8 cellular contexts compared by ENCODE assay signal in the genomic region with DNA sequence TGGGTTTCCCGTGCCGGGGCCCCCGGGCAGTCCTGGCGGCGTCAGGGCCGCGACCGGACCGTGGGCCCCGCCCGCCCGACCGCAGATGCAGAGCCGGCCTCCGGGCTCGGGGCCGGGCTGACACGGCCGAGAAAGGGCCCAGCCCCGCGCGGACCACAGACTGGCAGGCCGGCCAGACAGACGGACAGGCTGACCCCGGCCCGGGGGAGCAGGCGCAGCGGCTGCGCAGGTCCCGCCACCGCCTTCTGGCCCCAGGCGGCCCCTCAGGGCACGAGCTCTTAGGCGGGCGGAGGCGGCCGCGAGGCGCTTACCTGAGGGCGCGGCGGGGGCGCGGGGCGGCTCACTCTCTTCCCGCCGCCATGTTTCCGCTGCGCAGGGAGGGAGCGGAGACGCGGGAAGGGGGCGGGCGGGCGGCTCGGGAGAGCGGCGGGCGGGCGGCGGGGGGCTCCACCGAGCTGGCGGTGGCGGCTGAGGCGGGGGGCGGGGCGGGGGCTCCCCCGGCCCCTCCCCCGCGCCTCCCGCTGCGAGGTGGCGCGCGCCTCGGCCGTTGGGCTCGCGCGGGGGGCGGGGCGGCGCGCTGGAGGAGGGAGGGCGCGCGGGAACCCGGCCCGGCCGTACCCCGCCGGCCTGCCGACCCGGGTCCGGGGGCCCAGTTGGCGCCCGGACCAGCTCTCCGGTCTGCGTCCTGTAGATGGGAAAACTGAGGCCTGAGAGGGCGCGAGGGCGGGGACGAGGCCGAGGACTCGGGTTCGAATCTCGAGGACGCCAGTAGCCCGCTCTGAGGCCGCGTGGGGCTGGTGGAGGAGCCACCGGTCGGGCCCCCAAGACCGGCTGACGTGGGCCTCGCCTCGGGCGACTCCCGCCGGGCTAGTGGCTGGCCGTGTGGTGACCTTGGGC. TPM values are rescaled to one million over a fixed set of nuclear protein-coding genes. Genes with fewer than 3 reads are reported as not detected.
A peak's percentile ranks its signal among the peaks of the same experiment; 100 is the strongest.
DNase-seq lines count a peak whose midpoint lies in the region; ATAC-seq and TF ChIP-seq lines count a peak whose summit lies in the region.

Gene SCMH1 (minus strand): TSS at position 559 of the 897 bp plus-strand sequence. CDS start 56,173 bp downstream, outside the sequence.

- H3K27me3 Mint-ChIP-seq in WTC11 (ENCODE audit: low read depth) = peaks cover 20% of the 10 kb centered on the region

- POLR2A ChIA-PET in WTC11 (lab: Charles Lee) = interaction anchor here (0.6 kb wide), 1 partner anchor 875 kb away, joined by 3 read pairs; no protein-coding TSS in a partner anchor

- H3K4me3 ChIP-seq in GM08714 (ENCODE audit: low read length) = peak within 1 kb of the TSS; percentile 96

- no peaks in the 10 kb centered on the region for H3K36me3 Mint-ChIP-seq in WTC11

- H3K4me1 Mint-ChIP-seq in WTC11 = peaks cover 21% of the 10 kb centered on the region

- ATAC-seq in WTC11 (peak; percentile 54), left colon (peak; percentile 69)

- peak within 1 kb of the TSS; percentile 81 for H3K4me3 Mint-ChIP-seq in WTC11

- no peak within 1 kb of the TSS for H3K27ac Mint-ChIP-seq in WTC11

- intact Hi-C loops in left colon (cut with DNase I, micrococcal nuclease) = no loop called here

- TF ChIP-seq CTCF in WTC11 (IDR thresholded peaks at IDR 0.05) = no peak

- DNase-seq in HCEC 1CT (peak; percentile 29), NCI-H1105 treated with DMSO at 0.1 percent for 48 hours (lab: John Stamatoyannopoulos, UW) (peak; percentile 75), WTC11 (ENCODE audit: low spot score) (peak; percentile 70), cerebellum (ENCODE audit: low spot score) (peak; percentile 68), left colon (peak; percentile 33 to 76), GF-D8 (lab: John Stamatoyannopoulos, UW) (no peak)
- peak; percentile 48 for DNase-seq in stimulated activated CD4-positive, alpha-beta T cell treated with anti-CD3 and anti-CD28 coated beads, Interleukin-1b, Interleukin-23, amount 100 ng/mL, for 48 hours

- CTCF ChIA-PET in WTC11 (lab: Charles Lee) = interaction anchor here (1.1 kb wide), 1 partner anchor 41 kb away, joined by 3 read pairs; no protein-coding TSS in a partner anchor

- H3K9me3 Mint-ChIP-seq in WTC11 = no peaks in the 10 kb centered on the region

TF ChIP-seq in WTC11, 78 proteins besides CTCF, POLR2A, EP300 and RAD21:
- TF ChIP-seq, protein P1, sequence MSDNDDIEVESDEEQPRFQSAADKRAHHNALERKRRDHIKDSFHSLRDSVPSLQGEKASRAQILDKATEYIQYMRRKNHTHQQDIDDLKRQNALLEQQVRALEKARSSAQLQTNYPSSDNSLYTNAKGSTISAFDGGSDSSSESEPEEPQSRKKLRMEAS (CRISPR knock-in tag; IDR thresholded peaks at IDR 0.05) = peak; percentile 46; the same call in 1 of the 2 replicates
- TF ChIP-seq MYBL2 (CRISPR knock-in tag; IDR thresholded peaks at IDR 0.05) (0 out of 2 replicates have a peak, but pooled peaks have one; percentile 4), GTF2I (CRISPR knock-in tag; conservative IDR thresholded peaks at IDR 0.05) (no peak), SP1 (CRISPR knock-in tag; conservative IDR thresholded peaks at IDR 0.05) (peak; percentile 61), ZNF263 (CRISPR knock-in tag; IDR thresholded peaks at IDR 0.05; ENCODE audit: low read depth) (0 out of 2 replicates have a peak, but pooled peaks have one; percentile 81), TEAD1 (CRISPR knock-in tag; IDR thresholded peaks at IDR 0.05) (no peak)
- TF ChIP-seq, protein P2, sequence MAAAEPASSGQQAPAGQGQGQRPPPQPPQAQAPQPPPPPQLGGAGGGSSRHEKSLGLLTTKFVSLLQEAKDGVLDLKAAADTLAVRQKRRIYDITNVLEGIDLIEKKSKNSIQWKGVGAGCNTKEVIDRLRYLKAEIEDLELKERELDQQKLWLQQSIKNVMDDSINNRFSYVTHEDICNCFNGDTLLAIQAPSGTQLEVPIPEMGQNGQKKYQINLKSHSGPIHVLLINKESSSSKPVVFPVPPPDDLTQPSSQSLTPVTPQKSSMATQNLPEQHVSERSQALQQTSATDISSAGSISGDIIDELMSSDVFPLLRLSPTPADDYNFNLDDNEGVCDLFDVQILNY (CRISPR knock-in tag; IDR thresholded peaks at IDR 0.05) = 0 out of 2 replicates have a peak, but pooled peaks have one; percentile 4
- TF ChIP-seq, protein P3, sequence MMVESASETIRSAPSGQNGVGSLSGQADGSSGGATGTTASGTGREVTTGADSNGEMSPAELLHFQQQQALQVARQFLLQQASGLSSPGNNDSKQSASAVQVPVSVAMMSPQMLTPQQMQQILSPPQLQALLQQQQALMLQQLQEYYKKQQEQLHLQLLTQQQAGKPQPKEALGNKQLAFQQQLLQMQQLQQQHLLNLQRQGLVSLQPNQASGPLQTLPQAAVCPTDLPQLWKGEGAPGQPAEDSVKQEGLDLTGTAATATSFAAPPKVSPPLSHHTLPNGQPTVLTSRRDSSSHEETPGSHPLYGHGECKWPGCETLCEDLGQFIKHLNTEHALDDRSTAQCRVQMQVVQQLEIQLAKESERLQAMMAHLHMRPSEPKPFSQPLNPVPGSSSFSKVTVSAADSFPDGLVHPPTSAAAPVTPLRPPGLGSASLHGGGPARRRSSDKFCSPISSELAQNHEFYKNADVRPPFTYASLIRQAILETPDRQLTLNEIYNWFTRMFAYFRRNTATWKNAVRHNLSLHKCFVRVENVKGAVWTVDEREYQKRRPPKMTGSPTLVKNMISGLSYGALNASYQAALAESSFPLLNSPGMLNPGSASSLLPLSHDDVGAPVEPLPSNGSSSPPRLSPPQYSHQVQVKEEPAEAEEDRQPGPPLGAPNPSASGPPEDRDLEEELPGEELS (CRISPR knock-in tag; IDR thresholded peaks at IDR 0.05) = peak; percentile 38; the same call in 1 of the 2 replicates
- TF ChIP-seq, protein P4, sequence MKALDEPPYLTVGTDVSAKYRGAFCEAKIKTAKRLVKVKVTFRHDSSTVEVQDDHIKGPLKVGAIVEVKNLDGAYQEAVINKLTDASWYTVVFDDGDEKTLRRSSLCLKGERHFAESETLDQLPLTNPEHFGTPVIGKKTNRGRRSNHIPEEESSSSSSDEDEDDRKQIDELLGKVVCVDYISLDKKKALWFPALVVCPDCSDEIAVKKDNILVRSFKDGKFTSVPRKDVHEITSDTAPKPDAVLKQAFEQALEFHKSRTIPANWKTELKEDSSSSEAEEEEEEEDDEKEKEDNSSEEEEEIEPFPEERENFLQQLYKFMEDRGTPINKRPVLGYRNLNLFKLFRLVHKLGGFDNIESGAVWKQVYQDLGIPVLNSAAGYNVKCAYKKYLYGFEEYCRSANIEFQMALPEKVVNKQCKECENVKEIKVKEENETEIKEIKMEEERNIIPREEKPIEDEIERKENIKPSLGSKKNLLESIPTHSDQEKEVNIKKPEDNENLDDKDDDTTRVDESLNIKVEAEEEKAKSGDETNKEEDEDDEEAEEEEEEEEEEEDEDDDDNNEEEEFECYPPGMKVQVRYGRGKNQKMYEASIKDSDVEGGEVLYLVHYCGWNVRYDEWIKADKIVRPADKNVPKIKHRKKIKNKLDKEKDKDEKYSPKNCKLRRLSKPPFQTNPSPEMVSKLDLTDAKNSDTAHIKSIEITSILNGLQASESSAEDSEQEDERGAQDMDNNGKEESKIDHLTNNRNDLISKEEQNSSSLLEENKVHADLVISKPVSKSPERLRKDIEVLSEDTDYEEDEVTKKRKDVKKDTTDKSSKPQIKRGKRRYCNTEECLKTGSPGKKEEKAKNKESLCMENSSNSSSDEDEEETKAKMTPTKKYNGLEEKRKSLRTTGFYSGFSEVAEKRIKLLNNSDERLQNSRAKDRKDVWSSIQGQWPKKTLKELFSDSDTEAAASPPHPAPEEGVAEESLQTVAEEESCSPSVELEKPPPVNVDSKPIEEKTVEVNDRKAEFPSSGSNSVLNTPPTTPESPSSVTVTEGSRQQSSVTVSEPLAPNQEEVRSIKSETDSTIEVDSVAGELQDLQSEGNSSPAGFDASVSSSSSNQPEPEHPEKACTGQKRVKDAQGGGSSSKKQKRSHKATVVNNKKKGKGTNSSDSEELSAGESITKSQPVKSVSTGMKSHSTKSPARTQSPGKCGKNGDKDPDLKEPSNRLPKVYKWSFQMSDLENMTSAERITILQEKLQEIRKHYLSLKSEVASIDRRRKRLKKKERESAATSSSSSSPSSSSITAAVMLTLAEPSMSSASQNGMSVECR (CRISPR knock-in tag; IDR thresholded peaks at IDR 0.05; ENCODE audit: borderline replicate concordance) = peak; percentile 29; the same call in 1 of the 2 replicates

RNA-seq across cellular contexts. Expression of gene SCMH1, which starts in this region (rescaled TPM):
- total RNA-seq in WTC11 (2021) (14.9 to 19.4 TPM (median 17.2 TPM) in 3 replicates), cerebellum (65.8 TPM), left colon (10 to 100 TPM; 24.1 to 34.3 TPM)
